In genomic region chr3:124851136-124851535, GRCh38 we compare ENCODE assay signal across 17 cellular contexts. TPM values are rescaled to one million over a fixed set of nuclear protein-coding genes. Genes with fewer than 3 reads are reported as not detected.
DNase-seq lines count a peak whose midpoint lies in the region; TF ChIP-seq lines count a peak whose summit lies in the region.
"Had no signal": no experiment of that assay in that cellular context is flagged by ENCODE, and none has a peak within 500 bp of the region (broad histone marks: within the 10 kb centered on the region; RNA-seq: fewer than 3 reads in every experiment).

No MANE protein-coding gene starts in this region.

- H3K4me3 Mint-ChIP-seq in mesothelial cell of epicardium = no peak overlapping the region
- H3K4me3 Mint-ChIP-seq in type B pancreatic cell = no peak overlapping the region
- H3K4me3 Mint-ChIP-seq: immature natural killer cell, memory B cell, neural progenitor cell, T-helper 17 cell had no signal

- H3K27me3 Mint-ChIP-seq in mesothelial cell of epicardium (ENCODE audit: low read depth) (no peaks in the 10 kb centered on the region), type B pancreatic cell (no peaks in the 10 kb centered on the region)

- H3K27me3 ChIP-seq in esophagus muscularis mucosa = no peaks in the 10 kb centered on the region
- H3K27me3 ChIP-seq: BE2C, colonic mucosa, neural progenitor cell had no signal

- H3K9me3 ChIP-seq in SK-N-MC (ENCODE audit: low read depth, low read length) (peaks cover 4% of the 10 kb centered on the region; the same call in 1 of the 2 replicates), esophagus muscularis mucosa (no peaks in the 10 kb centered on the region)
- H3K9me3 ChIP-seq: BE2C, colonic mucosa had no signal

- H3K36me3 Mint-ChIP-seq in mesothelial cell of epicardium (peaks cover 28% of the 10 kb centered on the region), type B pancreatic cell (peaks cover 22% of the 10 kb centered on the region)
- H3K36me3 Mint-ChIP-seq: immature natural killer cell, memory B cell had no signal

- H3K27ac Mint-ChIP-seq in mesothelial cell of epicardium (peak overlapping the region; percentile 54), type B pancreatic cell (peak overlapping the region; percentile 29)
- H3K27ac Mint-ChIP-seq: immature natural killer cell, memory B cell, neural progenitor cell, T-helper 17 cell had no signal

- intact Hi-C loops in esophagus muscularis mucosa (cut with DNase I) = loop anchor here (5.0 kb wide), 1 partner anchor 36 kb away; the partner anchor contains the start of gene ITGB5

- H3K4me1 Mint-ChIP-seq in mesothelial cell of epicardium (peaks cover 20% of the 10 kb centered on the region), type B pancreatic cell (ENCODE audit: unreplicated experiment) (peaks cover 29% of the 10 kb centered on the region)
- H3K4me1 Mint-ChIP-seq: immature natural killer cell, memory B cell, T-helper 17 cell had no signal

- no peak for TF ChIP-seq EP300 in esophagus muscularis mucosa (IDR thresholded peaks at IDR 0.05)

- H3K27ac ChIP-seq in SK-N-MC (peak overlapping the region; percentile 54), esophagus muscularis mucosa (replicated peaks in 1 of 4) (peak overlapping the region; percentile 4 to 55 (median 38))
- H3K27ac ChIP-seq: colonic mucosa, neural progenitor cell had no signal

- H3K4me3 ChIP-seq in SK-N-MC (peak overlapping the region; percentile 49), esophagus muscularis mucosa (no peak overlapping the region)
- H3K4me3 ChIP-seq: colonic mucosa, neural progenitor cell had no signal

- H3K9me3 Mint-ChIP-seq in mesothelial cell of epicardium (peaks cover 7% of the 10 kb centered on the region), type B pancreatic cell (no peaks in the 10 kb centered on the region)
- H3K9me3 Mint-ChIP-seq: immature natural killer cell, memory B cell, neural progenitor cell had no signal

- DNase-seq in SK-N-MC (ENCODE audit: low read depth, low spot score) = peak; percentile 93
- DNase-seq in esophagus muscularis mucosa (ENCODE audit: extremely low spot score) = no peak
- no peak for DNase-seq in mesothelial cell of epicardium (ENCODE audit: low spot score in 2 of 2, unreplicated experiment in 2 of 2)
- no peak for DNase-seq in type B pancreatic cell (ENCODE audit: extremely low spot score, unreplicated experiment)
- DNase-seq in epidermal melanocyte (ENCODE audit: insufficient read length, low spot score) = no peak
- no peak for DNase-seq in NCI-H1694 (lab: John Stamatoyannopoulos, UW)
- DNase-seq in C1 segment of cervical spinal cord (lab: John Stamatoyannopoulos, UW) = no peak
- no peak for DNase-seq in NCI-H1092 (lab: John Stamatoyannopoulos, UW)
- DNase-seq: BE2C, colonic mucosa, immature natural killer cell, NCI-H187 treated with DMSO at 0.1 percent for 48 hours, NCI-H446 treated with DMSO at 0.1 percent for 48 hours, retina, T-helper 17 cell had no signal

- TF ChIP-seq POLR2A in esophagus muscularis mucosa (IDR thresholded peaks at IDR 0.05; ENCODE audit: low read depth) = no peak

- peaks cover 50% of the 10 kb centered on the region for H3K36me3 ChIP-seq in SK-N-MC (ENCODE audit: insufficient read depth, low read length)
- peaks cover 8 to 47% (median 21%) of the 10 kb centered on the region in 4 donors for H3K36me3 ChIP-seq in esophagus muscularis mucosa
- H3K36me3 ChIP-seq: colonic mucosa, neural progenitor cell had no signal

- no peak for TF ChIP-seq CTCF in esophagus muscularis mucosa (IDR thresholded peaks at IDR 0.05)
- no peak for TF ChIP-seq CTCF in mesothelial cell of epicardium (IDR thresholded peaks at IDR 0.05; ENCODE audit: unreplicated experiment)
- TF ChIP-seq CTCF in type B pancreatic cell (conservative IDR thresholded peaks at IDR 0.05) = no peak

- H3K4me1 ChIP-seq in esophagus muscularis mucosa = peaks cover 20 to 30% (median 24%) of the 10 kb centered on the region in 4 donors
- H3K4me1 ChIP-seq: colonic mucosa had no signal

- 53% methylated on average over 3 of the region's 3 CpGs for WGBS in esophagus muscularis mucosa

- H3K9ac ChIP-seq in SK-N-MC (ENCODE audit: insufficient read length) = no peak overlapping the region
- H3K9ac ChIP-seq: neural progenitor cell had no signal

RNA-seq across cellular contexts. Expression of gene ITGB5, which starts 36.0 kb away (rescaled TPM):
- 100 to 1,000 TPM; 114 to 284 (median 188) TPM for total RNA-seq in esophagus muscularis mucosa
- total RNA-seq in mesothelial cell of epicardium = 63.3 to 71.4 TPM (median 64.7 TPM) in 3 replicates
- 46.0 and 70.7 TPM in 2 replicates for total RNA-seq in type B pancreatic cell (ENCODE audit: low replicate concordance)
